ENCODE assay signal across 2 cellular contexts in the genomic region with DNA sequence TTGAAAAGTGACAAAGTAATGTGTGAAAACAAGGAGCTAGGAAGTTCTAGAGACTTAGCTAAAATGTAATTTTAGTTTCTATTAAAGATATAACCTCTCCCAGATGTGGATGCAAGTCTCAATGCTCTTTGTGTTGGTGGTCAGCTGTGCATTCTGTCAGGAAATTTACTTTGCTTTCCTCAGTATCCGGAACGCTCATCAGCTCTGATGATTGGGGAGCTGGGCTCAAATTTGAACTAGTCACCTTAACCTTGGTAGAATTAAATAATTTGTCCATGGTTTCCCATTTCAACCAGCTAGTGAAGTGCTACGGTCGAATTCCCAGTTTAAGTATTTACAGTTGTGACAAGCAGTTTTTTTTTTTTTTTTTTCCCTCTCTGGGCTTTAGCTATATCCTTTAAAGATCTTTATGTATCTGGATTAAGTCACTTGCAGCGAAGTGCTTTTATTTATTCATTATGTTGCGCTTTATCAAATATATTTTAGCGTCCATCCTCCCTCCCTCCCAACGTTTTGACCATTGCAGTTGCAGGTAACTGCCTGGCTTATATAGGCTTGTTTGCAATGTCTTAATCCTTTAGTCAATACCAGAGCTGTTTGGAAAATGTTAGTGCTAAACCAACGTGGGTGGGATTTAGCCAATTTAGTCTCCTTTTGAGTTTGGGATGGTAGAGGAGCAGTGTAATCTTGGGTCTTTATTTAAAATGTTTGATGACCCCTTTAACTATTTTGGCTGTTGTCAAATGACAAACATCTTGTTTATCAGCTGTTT.
TF ChIP-seq lines count a peak whose summit lies in the region.

No MANE protein-coding gene starts in this region.

TF ChIP-seq in SK-N-SH, 30 proteins besides CTCF, POLR2A, EP300 and RAD21 (continued from another document):
- TF ChIP-seq SIN3A (IDR thresholded peaks at IDR 0.05; ENCODE audit: borderline replicate concordance, low read depth, low read length) (no peak), RCOR1 (IDR thresholded peaks at IDR 0.05; ENCODE audit: low read length) (no peak), RXRA (IDR thresholded peaks at IDR 0.05; ENCODE audit: borderline replicate concordance, low read depth) (no peak), CHD2 (IDR thresholded peaks at IDR 0.05; ENCODE audit: low read length, partially characterized antibody) (no peak), RFX5 (IDR thresholded peaks at IDR 0.05; ENCODE audit: low read length) (no peak), PBX3 (IDR thresholded peaks at IDR 0.05) (no peak), MAX (IDR thresholded peaks at IDR 0.05; ENCODE audit: low read depth) (no peak)

TF ChIP-seq in SK-N-SH treated with all-trans-retinoic acid at 6 μM for 48 hours, 23 proteins besides CTCF, POLR2A, EP300 and RAD21 (continued from another document):
- TF ChIP-seq SNAI2 (CRISPR knock-in tag; IDR thresholded peaks at IDR 0.05) (no peak), ESRRG (CRISPR knock-in tag; IDR thresholded peaks at IDR 0.05) (no peak), TSHZ2 (CRISPR knock-in tag; IDR thresholded peaks at IDR 0.05) (no peak)
